In the genomic region with DNA sequence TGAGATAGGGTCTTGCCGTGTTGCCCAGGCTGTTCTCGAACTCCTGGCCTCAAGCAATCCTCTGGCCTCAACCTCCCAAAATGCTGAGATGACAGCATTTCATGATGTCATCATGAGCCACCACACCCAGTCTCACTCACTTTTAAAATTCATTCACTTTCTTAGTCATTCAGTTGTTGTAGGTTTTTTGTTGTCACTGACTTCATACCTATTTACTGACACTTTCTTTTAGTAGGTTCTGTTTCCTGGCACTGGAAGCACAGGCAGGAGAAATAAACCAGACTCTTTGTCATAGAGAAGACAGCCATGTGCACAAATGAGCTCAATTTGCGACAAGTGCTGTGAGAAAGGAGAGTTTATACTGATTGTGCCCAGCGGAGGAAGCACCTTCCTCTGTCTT, we compare ENCODE assay signal across 21 cellular contexts. TPM values are rescaled to one million over a fixed set of nuclear protein-coding genes. Genes with fewer than 3 reads are reported as not detected.
A peak's percentile ranks its signal among the peaks of the same experiment; 100 is the strongest.
DNase-seq lines count a peak whose midpoint lies in the region; ATAC-seq, FAIRE-seq and TF ChIP-seq lines count a peak whose summit lies in the region.
"Had no signal": no experiment of that assay in that cellular context is flagged by ENCODE, and none has a peak within 500 bp of the region (broad histone marks: within the 10 kb centered on the region; RNA-seq: fewer than 3 reads in every experiment).

No MANE protein-coding gene starts in this region.

- intact Hi-C loops in K562 (cut with micrococcal nuclease), result no loop called here
- intact Hi-C loops in activated CD4-positive, alpha-beta memory T cell treated with anti-CD3 and anti-CD28 coated beads for 36 hours (cut with micrococcal nuclease), result no loop called here

- no peak for TF ChIP-seq POLR2A in K562 (conservative IDR thresholded peaks at IDR 0.05)

- CTCF ChIA-PET in K562 (lab: Yijun Ruan, JAX; ENCODE audit: low intra/inter-chr PET ratio), result no interaction called here
- CTCF ChIA-PET in activated CD4-positive, alpha-beta memory T cell treated with anti-CD3 and anti-CD28 coated beads for 36 hours (lab: Charles Lee), result no interaction called here

- H3K9me3 Mint-ChIP-seq in activated T-cell treated with anti-CD3 and anti-CD28 coated beads, Interleukin-2, amount 50 U/mL, for 72 hours, result no peaks in the 10 kb centered on the region
- no peaks in the 10 kb centered on the region for H3K9me3 Mint-ChIP-seq in activated CD4-positive, alpha-beta memory T cell treated with anti-CD3 and anti-CD28 coated beads for 36 hours
- H3K9me3 Mint-ChIP-seq: CD4-positive, alpha-beta T cell had no signal

- H3K79me2 ChIP-seq in GM23248 (ENCODE audit: insufficient read depth), result no peaks in the 10 kb centered on the region
- no peaks in the 10 kb centered on the region for H3K79me2 ChIP-seq in K562 (ENCODE audit: control insufficient read depth, insufficient read depth, low read length)
- no peaks in the 10 kb centered on the region for H3K79me2 ChIP-seq in osteoblast (ENCODE audit: insufficient read depth, low read length)

- H3K27ac ChIP-seq in GM23248 (no peak overlapping the region), K562 (ENCODE audit: extremely low read depth, low read depth, low read length) (no peak overlapping the region), osteoblast (ENCODE audit: low read depth, low read length) (no peak overlapping the region)

- H3K9me3 ChIP-seq in GM23248 (ENCODE audit: low read depth) (no peaks in the 10 kb centered on the region), K562 (replicated peaks; ENCODE audit: control insufficient read depth, insufficient read depth, low read depth, low read length) (no peaks in the 10 kb centered on the region), osteoblast (ENCODE audit: low read depth, low read length) (no peaks in the 10 kb centered on the region)

- POLR2A ChIA-PET in K562 (lab: Yijun Ruan, JAX), result interaction anchor here (0.9 kb wide), 2 partner anchors 12 to 17 kb away, joined by 3 to 4 read pairs; no protein-coding TSS in a partner anchor
- POLR2A ChIA-PET in activated CD4-positive, alpha-beta memory T cell treated with anti-CD3 and anti-CD28 coated beads for 36 hours (lab: Charles Lee), result no interaction called here

- no peak overlapping the region for H2AFZ ChIP-seq in GM23248
- H2AFZ ChIP-seq in K562 (ENCODE audit: low read depth, low read length), result no peak overlapping the region
- no peak overlapping the region for H2AFZ ChIP-seq in osteoblast (ENCODE audit: low read length)

- no peak overlapping the region for H3K4me3 Mint-ChIP-seq in activated T-cell treated with anti-CD3 and anti-CD28 coated beads, Interleukin-2, amount 50 U/mL, for 72 hours
- H3K4me3 Mint-ChIP-seq in activated CD4-positive, alpha-beta memory T cell treated with anti-CD3 and anti-CD28 coated beads for 36 hours, result no peak overlapping the region
- H3K4me3 Mint-ChIP-seq: CD4-positive, alpha-beta T cell had no signal

- in situ Hi-C loops in GM23248 (cut with MboI), result no loop called here
- in situ Hi-C loops in K562 (cut with MboI), result no loop called here

- H3K27ac Mint-ChIP-seq in activated T-cell treated with anti-CD3 and anti-CD28 coated beads, Interleukin-2, amount 50 U/mL, for 72 hours, result peak overlapping the region; percentile 47
- H3K27ac Mint-ChIP-seq in activated CD4-positive, alpha-beta memory T cell treated with anti-CD3 and anti-CD28 coated beads for 36 hours, result no peak overlapping the region
- H3K27ac Mint-ChIP-seq: CD4-positive, alpha-beta T cell had no signal

- H3K27me3 ChIP-seq in GM23248 (replicated peaks; ENCODE audit: insufficient read depth) (0 out of 2 replicates have a peak, but pooled peaks cover 3% of the 10 kb centered on the region), K562 (ENCODE audit: control insufficient read depth in 2 of 2, insufficient read depth in 2 of 2, low read length in 2 of 2) (peaks cover 18 to 31% of the 10 kb centered on the region in 2 experiments), osteoblast (ENCODE audit: insufficient read depth, low read length) (peaks cover 6% of the 10 kb centered on the region)

- no peaks in the 10 kb centered on the region for H3F3A ChIP-seq in GM23248 (ENCODE audit: insufficient read depth)

- no peak overlapping the region for H3K4me3 ChIP-seq in GM23248
- no peak overlapping the region for H3K4me3 ChIP-seq in K562
- H3K4me3 ChIP-seq in osteoblast (ENCODE audit: insufficient read depth, low read length), result no peak overlapping the region
- H3K4me3 ChIP-seq: GM12878 had no signal

- TF ChIP-seq CTCF in K562 (IDR thresholded peaks at IDR 0.05 in 2 of 3, conservative IDR thresholded peaks at IDR 0.05 in 1 of 3; ENCODE audit: insufficient read depth in 2 of 3, low read depth in 1 of 3, low read length in 3 of 3) (no peak), osteoblast (IDR thresholded peaks at IDR 0.05; ENCODE audit: extremely low read depth, low read depth, low read length) (no peak)

- TF ChIP-seq RAD21 in K562 (CRISPR knock-in tag; conservative IDR thresholded peaks at IDR 0.05 in 1 of 2, IDR thresholded peaks at IDR 0.05 in 1 of 2), result no peak

- H3K36me3 Mint-ChIP-seq in activated T-cell treated with anti-CD3 and anti-CD28 coated beads, Interleukin-2, amount 50 U/mL, for 72 hours (ENCODE audit: insufficient read depth in 2 of 2), result no peaks in the 10 kb centered on the region
- H3K36me3 Mint-ChIP-seq in activated CD4-positive, alpha-beta memory T cell treated with anti-CD3 and anti-CD28 coated beads for 36 hours, result no peaks in the 10 kb centered on the region

- H3K36me3 ChIP-seq in GM23248 (ENCODE audit: low read depth), result no peaks in the 10 kb centered on the region
- H3K36me3 ChIP-seq in K562 (ENCODE audit: control insufficient read depth, insufficient read depth, low read length), result no peaks in the 10 kb centered on the region
- H3K36me3 ChIP-seq in osteoblast (ENCODE audit: insufficient read depth, low read length), result no peaks in the 10 kb centered on the region

- H3K9ac ChIP-seq in GM23248 (no peak overlapping the region), K562 (ENCODE audit: insufficient read depth in 1 of 2, low read depth in 2 of 2, low read length in 2 of 2) (no peak overlapping the region)

- H3K4me1 Mint-ChIP-seq in activated T-cell treated with anti-CD3 and anti-CD28 coated beads, Interleukin-2, amount 50 U/mL, for 72 hours (ENCODE audit: low read depth), result peaks cover 11% of the 10 kb centered on the region
- H3K4me1 Mint-ChIP-seq in activated CD4-positive, alpha-beta memory T cell treated with anti-CD3 and anti-CD28 coated beads for 36 hours (ENCODE audit: low read depth), result peaks cover 6% of the 10 kb centered on the region

- peaks cover 7% of the 10 kb centered on the region for H3K27me3 Mint-ChIP-seq in activated T-cell treated with anti-CD3 and anti-CD28 coated beads, Interleukin-2, amount 50 U/mL, for 72 hours (ENCODE audit: low read depth)
- no peaks in the 10 kb centered on the region for H3K27me3 Mint-ChIP-seq in activated CD4-positive, alpha-beta memory T cell treated with anti-CD3 and anti-CD28 coated beads for 36 hours
- H3K27me3 Mint-ChIP-seq: CD4-positive, alpha-beta T cell had no signal

- no peaks in the 10 kb centered on the region for H3K9me2 ChIP-seq in GM23248 (ENCODE audit: insufficient read depth)

- peak; percentile 29 for FAIRE-seq in K562 (lab: Jason Lieb, UNC)
- FAIRE-seq: GM12878 had no signal

- whole genome bisulfite sequencing in GM23248 (ENCODE audit: low coverage in 1 of 2, low lambda C conversion rate in 2 of 2, missing lambda C conversion rate in 2 of 2), 2 experiments, result 73 to 81% methylated on average over 4 of the region's 4 CpGs
- 15% methylated on average over 4 of the region's 4 CpGs for WGBS in K562 (ENCODE audit: insufficient coverage, low coverage, missing lambda C conversion rate)

- no TSS peak for BruUV-seq in K562 (replicated peaks; lab: Mats Ljungman, UMichigan)

- H4K20me1 ChIP-seq in GM23248 (ENCODE audit: insufficient read depth) (no peaks in the 10 kb centered on the region), K562 (replicated peaks; ENCODE audit: control insufficient read depth, insufficient read depth, low read length) (no peaks in the 10 kb centered on the region; the same call in 1 of the 2 replicates), osteoblast (ENCODE audit: insufficient read depth, low read length) (no peaks in the 10 kb centered on the region)

- TF ChIP-seq EP300 in K562 (IDR thresholded peaks at IDR 0.05; ENCODE audit: low read length), result no peak

- no peak for DNase-seq in activated T-cell treated with anti-CD3 and anti-CD28 coated beads, Interleukin-2, amount 50 U/mL, for 72 hours
- DNase-seq in activated T-cell treated with anti-CD3 and anti-CD28 coated beads for 4 hours, result no peak
- DNase-seq in GM23248, result peak; percentile 49
- DNase-seq in K562 (ENCODE audit: extremely low read depth in 1 of 4, low spot score in 3 of 4), result no peak
- DNase-seq in osteoblast (ENCODE audit: insufficient read length, low spot score, missing footprints), result peak; percentile 61
- DNase-seq in SW 1271 (lab: John Stamatoyannopoulos, UW), result no peak
- no peak for DNase-seq in activated CD4-positive, alpha-beta memory T cell treated with anti-CD3 and anti-CD28 coated beads for 36 hours
- no peak for DNase-seq in T1000 (lab: John Stamatoyannopoulos, UW)
- DNase-seq: Calu3; CD4-positive, alpha-beta T cell; HCEC 1CT; NCI-H1048; NCI-H146; NCI-H2081 treated with DMSO at 0.1 percent for 48 hours; NCI-H345; NCI-H526 treated with DMSO at 0.1 percent for 48 hours had no signal

- H3K9me1 ChIP-seq in K562 (ENCODE audit: control insufficient read depth, insufficient read depth, low read length), result no peaks in the 10 kb centered on the region

- H3K4me1 ChIP-seq in GM23248 (ENCODE audit: insufficient read depth) (no peaks in the 10 kb centered on the region; the same call in 1 of the 2 replicates), K562 (replicated peaks in 1 of 2; ENCODE audit: control insufficient read depth in 2 of 2, insufficient read depth in 2 of 2, low read length in 2 of 2) (peaks cover 0 to 4% of the 10 kb centered on the region in 2 experiments; a peak in 1 of 5 replicates), osteoblast (ENCODE audit: insufficient read depth, low read length) (no peaks in the 10 kb centered on the region)

- no peak overlapping the region for H3K4me2 ChIP-seq in GM23248 (ENCODE audit: unreplicated experiment)
- no peak overlapping the region for H3K4me2 ChIP-seq in K562 (ENCODE audit: insufficient read depth, low read length)
- H3K4me2 ChIP-seq in osteoblast (ENCODE audit: insufficient read depth, low read length), result no peak overlapping the region

- ATAC-seq in activated T-cell treated with anti-CD3 and anti-CD28 coated beads, Interleukin-2, amount 50 U/mL, for 72 hours (replicated peaks in 1 of 2), result peak; percentile 31 to 76
- ATAC-seq in K562, result no peak
- ATAC-seq: GM12878 had no signal

RNA-seq across cellular contexts. Expression of a gene that starts 10.5 kb away (rescaled TPM):
- total RNA-seq in activated T-cell treated with anti-CD3 and anti-CD28 coated beads, Interleukin-2, amount 50 U/mL, for 72 hours, result not detected
- not detected in 2 replicates for total RNA-seq in GM23248 (2014; rRNA removed; shearing (Covaris generic))
- 0.23 TPM in 1 of 2 replicates, not detected in the other for polyA plus RNA-seq in GM23248 (2016; fragmentation: Nextera tagmentation; extraction: Ambion mirVana)
- 0.58 TPM in 1 of 2 replicates, not detected in the other for total RNA-seq in K562 (2011; cell fraction: chromatin; rRNA removed; ENCODE audit: low replicate concordance)
- 0.83 and 1.2 TPM in 2 replicates for total RNA-seq in K562 (2011; cell fraction: nucleolus; rRNA removed)
- total RNA-seq in K562 (2011; cell fraction: nucleoplasm; rRNA removed), result 0.51 and 1.5 TPM in 2 replicates
- total RNA-seq in K562 (2014; rRNA removed), result 0.49 and 0.50 TPM in 2 replicates
- total RNA-seq in K562 (2014; rRNA removed; fragmentation: Illumina TruSeq; extraction: Trizol), result 0.33 TPM in 1 of 2 replicates, not detected in the other
- 0.25 and 0.26 TPM in 2 replicates for total RNA-seq in K562 (2015; rRNA removed; fragmentation: Illumina TruSeq; extraction: Trizol)
- total RNA-seq in K562 (2021), result 0.29 and 0.38 TPM in 2 replicates
- polyA plus RNA-seq in K562 (2011; rRNA removed), result 0.57 and 0.59 TPM in 2 replicates
- polyA plus RNA-seq in K562 (2011; cell fraction: cytosol; rRNA removed), result 0.46 and 0.61 TPM in 2 replicates
- polyA plus RNA-seq in K562 (2011; cell fraction: nucleus; rRNA removed), result 0.75 and 1.8 TPM in 2 replicates
- 0.23 and 0.25 TPM in 2 replicates for polyA plus RNA-seq in K562 (2012)
- polyA plus RNA-seq in K562 (2014; fragmentation: Illumina TruSeq; extraction: Trizol), result 0.13 and 0.17 TPM in 2 replicates
- under 1 TPM; 0.08 TPM for polyA plus RNA-seq in K562 (2014; fragmentation: Nextera tagmentation; extraction: Ambion mirVana)
- 0.28 and 0.53 TPM in 2 replicates for polyA plus RNA-seq in K562 (2014; rRNA removed)
- polyA minus RNA-seq in K562 (2011; rRNA and poly(A)+ RNA removed), result not detected in 2 replicates
- not detected in 2 replicates for polyA minus RNA-seq in K562 (2011; cell fraction: cytosol; rRNA and poly(A)+ RNA removed)
- not detected in 2 replicates for polyA minus RNA-seq in K562 (2011; cell fraction: nucleus; rRNA and poly(A)+ RNA removed)
- 0.29 and 0.36 TPM in 2 replicates for total RNA-seq in osteoblast
- not detected for total RNA-seq in activated CD4-positive, alpha-beta memory T cell treated with anti-CD3 and anti-CD28 coated beads for 36 hours
- total RNA-seq: A673; Calu3; CD4-positive, alpha-beta T cell; GM12878; HT-29; OCI-LY7 had no signal

RNA-seq across cellular contexts. Expression of a gene that starts 13.6 kb away (rescaled TPM):
- not detected for total RNA-seq in activated T-cell treated with anti-CD3 and anti-CD28 coated beads, Interleukin-2, amount 50 U/mL, for 72 hours
- not detected in 2 replicates for total RNA-seq in GM23248 (2014; rRNA removed; shearing (Covaris generic))
- polyA plus RNA-seq in GM23248 (2016; fragmentation: Nextera tagmentation; extraction: Ambion mirVana), result not detected in 2 replicates
- not detected in 2 replicates for total RNA-seq in K562 (2011; cell fraction: chromatin; rRNA removed; ENCODE audit: low replicate concordance)
- total RNA-seq in K562 (2011; cell fraction: nucleolus; rRNA removed), result not detected in 2 replicates
- total RNA-seq in K562 (2011; cell fraction: nucleoplasm; rRNA removed), result not detected in 2 replicates
- not detected in 2 replicates for total RNA-seq in K562 (2014; rRNA removed)
- not detected in 2 replicates for total RNA-seq in K562 (2014; rRNA removed; fragmentation: Illumina TruSeq; extraction: Trizol)
- total RNA-seq in K562 (2015; rRNA removed; fragmentation: Illumina TruSeq; extraction: Trizol), result not detected in 2 replicates
- total RNA-seq in K562 (2021), result not detected in 2 replicates
- not detected in 2 replicates for polyA plus RNA-seq in K562 (2011; rRNA removed)
- polyA plus RNA-seq in K562 (2011; cell fraction: cytosol; rRNA removed), result not detected in 2 replicates
- not detected in 2 replicates for polyA plus RNA-seq in K562 (2011; cell fraction: nucleus; rRNA removed)
- not detected in 2 replicates for polyA plus RNA-seq in K562 (2012)
- polyA plus RNA-seq in K562 (2014; fragmentation: Illumina TruSeq; extraction: Trizol), result not detected in 2 replicates
- not detected for polyA plus RNA-seq in K562 (2014; fragmentation: Nextera tagmentation; extraction: Ambion mirVana)
- polyA plus RNA-seq in K562 (2014; rRNA removed), result not detected in 2 replicates
- not detected in 2 replicates for polyA minus RNA-seq in K562 (2011; rRNA and poly(A)+ RNA removed)
- not detected in 2 replicates for polyA minus RNA-seq in K562 (2011; cell fraction: cytosol; rRNA and poly(A)+ RNA removed)
- not detected in 2 replicates for polyA minus RNA-seq in K562 (2011; cell fraction: nucleus; rRNA and poly(A)+ RNA removed)
- not detected in 2 replicates for total RNA-seq in osteoblast
- total RNA-seq in activated CD4-positive, alpha-beta memory T cell treated with anti-CD3 and anti-CD28 coated beads for 36 hours, result not detected
- total RNA-seq: A673; Calu3; CD4-positive, alpha-beta T cell; G401; GM12878; HT-29; OCI-LY7 had no signal
- polyA plus RNA-seq: GM12878 had no signal

RNA-seq across cellular contexts. Expression of a gene that starts 39.9 kb away (rescaled TPM):
- total RNA-seq in activated T-cell treated with anti-CD3 and anti-CD28 coated beads, Interleukin-2, amount 50 U/mL, for 72 hours, result 1 to 10 TPM; 1.9 to 2.8 TPM
- 0.51 and 0.65 TPM in 2 replicates for total RNA-seq in GM23248 (2014; rRNA removed; shearing (Covaris generic))
- polyA plus RNA-seq in GM23248 (2016; fragmentation: Nextera tagmentation; extraction: Ambion mirVana), result 0.28 and 0.44 TPM in 2 replicates
- 4.6 and 11.8 TPM in 2 replicates for total RNA-seq in K562 (2011; cell fraction: chromatin; rRNA removed; ENCODE audit: low replicate concordance)
- total RNA-seq in K562 (2011; cell fraction: nucleolus; rRNA removed), result 5.3 and 6.8 TPM in 2 replicates
- 6.5 and 9.2 TPM in 2 replicates for total RNA-seq in K562 (2011; cell fraction: nucleoplasm; rRNA removed)
- total RNA-seq in K562 (2014; rRNA removed), result 0.82 and 0.90 TPM in 2 replicates
- 0.65 and 0.67 TPM in 2 replicates for total RNA-seq in K562 (2014; rRNA removed; fragmentation: Illumina TruSeq; extraction: Trizol)
- total RNA-seq in K562 (2015; rRNA removed; fragmentation: Illumina TruSeq; extraction: Trizol), result 1.8 and 1.9 TPM in 2 replicates
- 1.4 and 1.5 TPM in 2 replicates for total RNA-seq in K562 (2021)
- polyA plus RNA-seq in K562 (2011; rRNA removed), result 0.81 and 1.3 TPM in 2 replicates
- 1.1 TPM in 2 replicates for polyA plus RNA-seq in K562 (2011; cell fraction: cytosol; rRNA removed)
- 4.6 and 8.1 TPM in 2 replicates for polyA plus RNA-seq in K562 (2011; cell fraction: nucleus; rRNA removed)
- 0.70 and 1.3 TPM in 2 replicates for polyA plus RNA-seq in K562 (2012)
- polyA plus RNA-seq in K562 (2014; fragmentation: Illumina TruSeq; extraction: Trizol), result 0.67 and 0.79 TPM in 2 replicates
- polyA plus RNA-seq in K562 (2014; fragmentation: Nextera tagmentation; extraction: Ambion mirVana), result under 1 TPM; 0.35 to 0.42 TPM
- 1.7 and 2.3 TPM in 2 replicates for polyA plus RNA-seq in K562 (2014; rRNA removed)
- polyA minus RNA-seq in K562 (2011; rRNA and poly(A)+ RNA removed), result 0.63 and 0.90 TPM in 2 replicates
- not detected in 2 replicates for polyA minus RNA-seq in K562 (2011; cell fraction: cytosol; rRNA and poly(A)+ RNA removed)
- polyA minus RNA-seq in K562 (2011; cell fraction: nucleus; rRNA and poly(A)+ RNA removed), result 2.2 and 3.6 TPM in 2 replicates
- total RNA-seq in osteoblast, result 0.29 and 0.72 TPM in 2 replicates
- total RNA-seq in activated CD4-positive, alpha-beta memory T cell treated with anti-CD3 and anti-CD28 coated beads for 36 hours, result 1 to 10 TPM in 1 of 2 experiments, under 1 TPM in 1; 0.57 to 1.0 TPM

Comparison
In these comparisons a context has a peak if more than half of its experiments do, and no peak if none do; other contexts are left out.
1. DNase-seq: peak in GM23248 (single experiment) and osteoblast (single experiment); none in activated T-cell treated with anti-CD3 and anti-CD28 coated beads, Interleukin-2, amount 50 U/mL, for 72 hours (0 of 2), activated T-cell treated with anti-CD3 and anti-CD28 coated beads for 4 hours (single experiment), K562 (0 of 4), SW 1271 (0 of 2), activated CD4-positive, alpha-beta memory T cell treated with anti-CD3 and anti-CD28 coated beads for 36 hours (single experiment) and T1000 (single experiment).